19 cellular contexts compared by ENCODE assay signal in genomic region chr16:48824271-48824670, GRCh38.
DNase-seq lines count a peak whose midpoint lies in the region; ATAC-seq and FAIRE-seq lines count a peak whose summit lies in the region.
"Had no signal": no experiment of that assay in that cellular context is flagged by ENCODE, and none has a peak within 500 bp of the region (broad histone marks: within the 10 kb centered on the region; RNA-seq: fewer than 3 reads in every experiment).

No MANE protein-coding gene starts in this region.

- DNase-seq in DMS 273 treated with DMSO at 0.1 percent for 48 hours (lab: John Stamatoyannopoulos, UW) (peak; percentile 39), NCI-H524 (lab: John Stamatoyannopoulos, UW) (peak; percentile 77 to 90), left kidney (ENCODE audit: low read depth, low spot score) (peak; percentile 35), NAMALWA (ENCODE audit: low spot score) (no peak), COR-L47 (lab: John Stamatoyannopoulos, UW) (no peak)
- DNase-seq: CD4-positive, CD25-positive, alpha-beta regulatory T cell; DND-41; GM23248; H9; IMR-90; NCI-H1417; NCI-H1694 treated with DMSO at 0.1 percent for 48 hours; NCI-H2081 treated with DMSO at 0.1 percent for 48 hours; NCI-H748 treated with DMSO at 0.1 percent for 48 hours; SW 1271 had no signal

- FAIRE-seq in endometrium (lab: Jason Lieb, UNC) = peak; percentile 4
- FAIRE-seq: GM12878 had no signal

- ATAC-seq in HG02623 (IDR thresholded peaks at IDR 0.05; ENCODE audit: unreplicated experiment) = no peak
- ATAC-seq: GM12878, Panc1 had no signal

Comparison
In these comparisons a context has a peak if more than half of its experiments do, and no peak if none do; other contexts are left out.
1. DNase-seq: peak in DMS 273 treated with DMSO at 0.1 percent for 48 hours (single experiment), NCI-H524 (2 of 2) and left kidney (single experiment); none in NAMALWA (single experiment) and COR-L47 (single experiment).